8 cellular contexts compared by ENCODE assay signal in the genomic region with DNA sequence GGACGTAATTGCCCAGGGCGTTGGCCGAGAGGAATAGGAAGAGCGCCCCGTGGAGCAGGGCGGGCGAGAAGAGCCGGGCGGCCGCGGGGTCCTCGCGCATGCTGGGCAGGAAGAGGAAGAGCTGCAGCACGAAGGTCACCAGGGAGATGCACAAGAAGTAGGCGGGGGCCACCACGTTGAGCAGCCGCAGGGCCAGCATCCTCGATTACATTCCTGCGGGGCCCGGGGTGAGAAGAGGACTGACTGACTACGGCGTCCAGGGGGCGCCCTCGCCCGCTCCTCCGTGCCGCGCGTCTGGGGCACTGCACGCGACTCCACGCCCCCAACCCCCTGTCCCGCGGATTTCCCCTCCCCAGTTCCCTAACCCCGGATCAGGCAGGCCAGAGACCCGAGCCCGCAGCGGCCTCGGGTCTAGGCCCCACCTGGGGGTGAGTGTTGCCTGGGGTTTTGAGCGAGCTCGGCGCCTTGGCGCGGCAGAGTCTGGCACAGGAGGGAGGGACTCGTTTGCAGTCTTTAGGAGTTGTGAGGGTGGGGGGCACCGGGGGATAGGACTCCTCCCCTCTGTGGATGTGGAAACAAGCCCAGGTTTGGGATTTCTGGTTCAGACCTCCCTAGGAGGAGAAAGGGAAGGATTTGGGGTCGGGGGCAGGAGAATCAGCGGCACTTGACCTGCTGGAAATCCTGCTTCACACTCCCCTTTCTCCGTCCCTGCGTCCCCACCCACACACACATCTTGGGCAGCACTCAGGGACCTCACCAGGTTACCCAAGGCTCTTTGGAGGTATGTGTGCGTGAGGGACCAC. TPM values are rescaled to one million over a fixed set of nuclear protein-coding genes. Genes with fewer than 3 reads are reported as not detected.
A peak's percentile ranks its signal among the peaks of the same experiment; 100 is the strongest.
DNase-seq lines count a peak whose midpoint lies in the region; FAIRE-seq and TF ChIP-seq lines count a peak whose summit lies in the region.

No MANE protein-coding gene starts in this region.

- peaks cover 90% of the 10 kb centered on the region for H3K27me3 Mint-ChIP-seq in type B pancreatic cell

- no peak overlapping the region for H3K23ac ChIP-seq in mesenchymal stem cell (ENCODE audit: low read length in 2 of 2)

- no peak overlapping the region for H2AK5ac ChIP-seq in mesenchymal stem cell (ENCODE audit: low read length, severe bottlenecking)

- DNase-seq in DMS53 treated with DMSO at 0.1 percent for 48 hours (lab: John Stamatoyannopoulos, UW; ENCODE audit: unreplicated experiment) (peak; percentile 41), HuH-7 (ENCODE audit: low spot score) (peak; percentile 89), T follicular helper cell (ENCODE audit: low read depth) (peak; percentile 22), mesenchymal stem cell (peak; percentile 29), type B pancreatic cell (ENCODE audit: extremely low spot score, unreplicated experiment) (no peak), RCC 7860 (ENCODE audit: low spot score) (no peak), AML-193 (lab: John Stamatoyannopoulos, UW) (no peak)
- peak; percentile 15 for DNase-seq in central memory CD4-positive, alpha-beta T cell

- WGBS in mesenchymal stem cell: 16% methylated on average over 23 of the region's 51 CpGs

- H3K9ac ChIP-seq in mesenchymal stem cell (ENCODE audit: low read length): no peak overlapping the region

- no peak overlapping the region for H2BK12ac ChIP-seq in mesenchymal stem cell (ENCODE audit: low read length in 2 of 2)

- peak overlapping the region; percentile 94 for H3K4me2 ChIP-seq in mesenchymal stem cell (ENCODE audit: low read length, poor library complexity, severe bottlenecking)

- no peak overlapping the region for H3K4ac ChIP-seq in mesenchymal stem cell (ENCODE audit: low read depth in 1 of 2, low read length in 2 of 2)

- peak overlapping the region; percentile 87 for H3K4me3 Mint-ChIP-seq in type B pancreatic cell

- H3K14ac ChIP-seq in mesenchymal stem cell (ENCODE audit: low read length in 2 of 2): no peak overlapping the region

- H4K91ac ChIP-seq in mesenchymal stem cell (ENCODE audit: low read length): no peak overlapping the region

- H3K9me3 Mint-ChIP-seq in type B pancreatic cell: no peaks in the 10 kb centered on the region

- no peaks in the 10 kb centered on the region for H3K36me3 ChIP-seq in mesenchymal stem cell (ENCODE audit: control insufficient read depth in 1 of 2, insufficient read depth in 2 of 2, low read depth in 1 of 2, low read length in 2 of 2)

- H3K4me1 ChIP-seq in mesenchymal stem cell (ENCODE audit: control insufficient read depth, insufficient read depth, low read depth, low read length): peaks cover 23% of the 10 kb centered on the region

- no peak overlapping the region for H2BK5ac ChIP-seq in mesenchymal stem cell (ENCODE audit: low read depth, low read length, poor library complexity, severe bottlenecking)

- no peak overlapping the region for H2BK15ac ChIP-seq in mesenchymal stem cell (ENCODE audit: low read depth, poor library complexity, severe bottlenecking)

- no peak overlapping the region for H4K8ac ChIP-seq in mesenchymal stem cell (ENCODE audit: low read length)

- no peaks in the 10 kb centered on the region for H3K36me3 Mint-ChIP-seq in type B pancreatic cell

- no peak overlapping the region for H3K27ac ChIP-seq in mesenchymal stem cell (ENCODE audit: low read length, poor library complexity, severe bottlenecking)

- peaks cover 88 to 95% of the 10 kb centered on the region in 2 experiments for H3K27me3 ChIP-seq in mesenchymal stem cell (ENCODE audit: control insufficient read depth in 1 of 2, insufficient read depth in 1 of 2, low read length in 2 of 2)

- no peaks in the 10 kb centered on the region for H3K79me1 ChIP-seq in mesenchymal stem cell (replicated peaks; ENCODE audit: low read length, poor library complexity, severe bottlenecking)

- TF ChIP-seq CTCF in type B pancreatic cell (conservative IDR thresholded peaks at IDR 0.05): peak; percentile 84

- no peak overlapping the region for H2AFZ ChIP-seq in mesenchymal stem cell (ENCODE audit: low read depth, low read length)

- no peaks in the 10 kb centered on the region for H3K9me3 ChIP-seq in mesenchymal stem cell (ENCODE audit: control insufficient read depth, low read length)

- FAIRE-seq in RCC 7860 (lab: Jason Lieb, UNC): no peak

- no peak overlapping the region for H3K18ac ChIP-seq in mesenchymal stem cell (ENCODE audit: low read depth in 1 of 2, low read length in 2 of 2)

- no peak overlapping the region for H3K27ac Mint-ChIP-seq in type B pancreatic cell

- no peak overlapping the region for H3K4me3 ChIP-seq in mesenchymal stem cell (ENCODE audit: insufficient read depth in 1 of 2, low read depth in 1 of 2, low read length in 2 of 2)

- peaks cover 9% of the 10 kb centered on the region for H3K4me1 Mint-ChIP-seq in type B pancreatic cell (ENCODE audit: unreplicated experiment)

- no peak overlapping the region for H2BK120ac ChIP-seq in mesenchymal stem cell (ENCODE audit: low read depth, low read length)

RNA-seq across cellular contexts. Expression of a gene that starts 1.9 kb away (rescaled TPM):
- not detected for polyA plus RNA-seq in mesenchymal stem cell (2013, experiment 1 of 2)
- polyA plus RNA-seq in mesenchymal stem cell (2013, experiment 2 of 2): not detected
- 0.24 TPM in 1 of 2 replicates, not detected in the other for total RNA-seq in type B pancreatic cell (ENCODE audit: low replicate concordance)

RNA-seq across cellular contexts. Expression of a gene that starts 41.7 kb away (rescaled TPM):
- polyA plus RNA-seq in mesenchymal stem cell (2013, experiment 1 of 2): 8.8 TPM
- 8.8 TPM for polyA plus RNA-seq in mesenchymal stem cell (2013, experiment 2 of 2)
- 27.2 and 34.0 TPM in 2 replicates for total RNA-seq in type B pancreatic cell (ENCODE audit: low replicate concordance)

RNA-seq across cellular contexts. Expression of a gene that starts 41.9 kb away (rescaled TPM):
- polyA plus RNA-seq in mesenchymal stem cell (2013, experiment 1 of 2): 0.03 TPM
- polyA plus RNA-seq in mesenchymal stem cell (2013, experiment 2 of 2): 0.07 TPM
- 4.6 and 5.5 TPM in 2 replicates for total RNA-seq in type B pancreatic cell (ENCODE audit: low replicate concordance)

Comparison
In these comparisons a context has a peak if more than half of its experiments do, and no peak if none do; other contexts are left out.
1. DNase-seq: peak in DMS53 treated with DMSO at 0.1 percent for 48 hours (single experiment), HuH-7 (single experiment), T follicular helper cell (single experiment), central memory CD4-positive, alpha-beta T cell (single experiment) and mesenchymal stem cell (single experiment); none in type B pancreatic cell (single experiment), RCC 7860 (single experiment) and AML-193 (0 of 2).